ENCODE assay signal across 7 cellular contexts in genomic region chr12:77847665-77848431, GRCh38. TPM values are rescaled to one million over a fixed set of nuclear protein-coding genes. Genes with fewer than 3 reads are reported as not detected.
DNase-seq lines count a peak whose midpoint lies in the region; ATAC-seq, FAIRE-seq and TF ChIP-seq lines count a peak whose summit lies in the region.

No MANE protein-coding gene starts in this region.

- H3K36me3 ChIP-seq in PC-3 (ENCODE audit: low read depth, low read length) = no peaks in the 10 kb centered on the region
- H3K36me3 ChIP-seq in stomach smooth muscle (ENCODE audit: control insufficient read depth in 2 of 2, insufficient read depth in 2 of 2, low read length in 2 of 2) = no peaks in the 10 kb centered on the region

- H3F3A ChIP-seq in PC-3 (ENCODE audit: low read length, unreplicated experiment) = no peaks in the 10 kb centered on the region

- no peak overlapping the region for H3K9ac ChIP-seq in PC-3 (ENCODE audit: low read length)
- H3K9ac ChIP-seq in stomach smooth muscle (ENCODE audit: low read length in 2 of 2) = no peak overlapping the region

- FAIRE-seq in HTR-8/SVneo (lab: Jason Lieb, UNC) = no peak

- H2AFZ ChIP-seq in PC-3 (ENCODE audit: low read length) = no peak overlapping the region

- no TSS peak for BruUV-seq in PC-3 (replicated peaks; lab: Mats Ljungman, UMichigan)

- H4K20me1 ChIP-seq in PC-3 (ENCODE audit: low read length) = peaks cover 14% of the 10 kb centered on the region; the same call in 1 of the 2 replicates

- peak; percentile 39 for ATAC-seq in GM21529 (IDR thresholded peaks at IDR 0.05; ENCODE audit: unreplicated experiment)
- peak; percentile 82 for ATAC-seq in PC-3

- H3K27ac ChIP-seq in PC-3 (ENCODE audit: low read length) (peak overlapping the region; percentile 47), stomach smooth muscle (ENCODE audit: low read length) (peak overlapping the region; percentile 37)

- H3K4me3 ChIP-seq in PC-3 (ENCODE audit: low read length) (no peak overlapping the region), foreskin fibroblast (ENCODE audit: low read depth in 1 of 2, low read length in 2 of 2) (no peak overlapping the region), stomach smooth muscle (ENCODE audit: low read length in 2 of 2) (peak overlapping the region; percentile 9 to 16)

- peak overlapping the region; percentile 48 for H3K4me2 ChIP-seq in PC-3 (ENCODE audit: low read length)

- H3K27me3 ChIP-seq in PC-3 (ENCODE audit: low read length) (peaks cover 3% of the 10 kb centered on the region; the same call in 1 of the 2 replicates), stomach smooth muscle (ENCODE audit: control insufficient read depth in 1 of 2, insufficient read depth in 2 of 2, low read length in 2 of 2) (no peaks in the 10 kb centered on the region)

- H3K79me2 ChIP-seq in PC-3 (ENCODE audit: low read length) = no peaks in the 10 kb centered on the region

- POLR2A ChIA-PET in PC-3 (lab: Charles Lee; ENCODE audit: unreplicated experiment) = interaction anchor here (0.6 kb wide), 1 partner anchor 92 kb away, joined by 4 read pairs; no protein-coding TSS in a partner anchor

- CTCF ChIA-PET in PC-3 (lab: Charles Lee) = no interaction called here

- no peaks in the 10 kb centered on the region for H3K9me3 ChIP-seq in PC-3 (ENCODE audit: low read length)
- H3K9me3 ChIP-seq in stomach smooth muscle (ENCODE audit: control insufficient read depth in 2 of 2, low read length in 2 of 2) = no peaks in the 10 kb centered on the region

- H3K9me2 ChIP-seq in PC-3 (replicated peaks; ENCODE audit: low read length) = no peaks in the 10 kb centered on the region

- DNase-seq in PC-3 (peak; percentile 91), foreskin fibroblast (peak; percentile 70 to 83), HTR-8/SVneo (ENCODE audit: insufficient read length, low spot score) (no peak)
- no peak for DNase-seq in activated CD8-positive, alpha-beta memory T cell treated with anti-CD3 and anti-CD28 coated beads, Interleukin-2, amount 50 U/mL, for 48 hours
- DNase-seq in stimulated activated CD8-positive, alpha-beta memory T cell treated with anti-CD3 and anti-CD28 coated beads, Interleukin-4, amount 100 ng/mL, for 48 hours = no peak

- TF ChIP-seq CTCF in PC-3 (conservative IDR thresholded peaks at IDR 0.05; ENCODE audit: low read depth, low read length) (no peak), foreskin fibroblast (IDR thresholded peaks at IDR 0.05; ENCODE audit: low read depth, low read length) (no peak)

- H3K4me1 ChIP-seq in PC-3 (ENCODE audit: insufficient read depth, low read length) (peaks cover 32% of the 10 kb centered on the region), stomach smooth muscle (ENCODE audit: control insufficient read depth, insufficient read depth, low read length) (peaks cover 7% of the 10 kb centered on the region)

- intact Hi-C loops in PC-3 (cut with micrococcal nuclease) = loop anchor here (1.0 to 10.0 kb wide), 8 partner anchors 18 to 786 kb away; partner anchors contain the start of gene NAV3

RNA-seq across cellular contexts. Expression of gene NAV3, which starts 17.2 kb away (rescaled TPM):
- 1.6 and 6.8 TPM in 2 replicates for total RNA-seq in PC-3 (2014; rRNA removed)

Comparison
In these comparisons a context has a peak if more than half of its experiments do, and no peak if none do; other contexts are left out.
1. DNase-seq: peak in PC-3 (single experiment) and foreskin fibroblast (2 of 2); none in HTR-8/SVneo (single experiment), activated CD8-positive, alpha-beta memory T cell treated with anti-CD3 and anti-CD28 coated beads, Interleukin-2, amount 50 U/mL, for 48 hours (single experiment) and stimulated activated CD8-positive, alpha-beta memory T cell treated with anti-CD3 and anti-CD28 coated beads, Interleukin-4, amount 100 ng/mL, for 48 hours (single experiment).
2. H3K4me3 ChIP-seq: peak in stomach smooth muscle (2 of 2); none in PC-3 (single experiment) and foreskin fibroblast (0 of 2).